Comparison of ENCODE assay signal across 9 cellular contexts in the genomic region with DNA sequence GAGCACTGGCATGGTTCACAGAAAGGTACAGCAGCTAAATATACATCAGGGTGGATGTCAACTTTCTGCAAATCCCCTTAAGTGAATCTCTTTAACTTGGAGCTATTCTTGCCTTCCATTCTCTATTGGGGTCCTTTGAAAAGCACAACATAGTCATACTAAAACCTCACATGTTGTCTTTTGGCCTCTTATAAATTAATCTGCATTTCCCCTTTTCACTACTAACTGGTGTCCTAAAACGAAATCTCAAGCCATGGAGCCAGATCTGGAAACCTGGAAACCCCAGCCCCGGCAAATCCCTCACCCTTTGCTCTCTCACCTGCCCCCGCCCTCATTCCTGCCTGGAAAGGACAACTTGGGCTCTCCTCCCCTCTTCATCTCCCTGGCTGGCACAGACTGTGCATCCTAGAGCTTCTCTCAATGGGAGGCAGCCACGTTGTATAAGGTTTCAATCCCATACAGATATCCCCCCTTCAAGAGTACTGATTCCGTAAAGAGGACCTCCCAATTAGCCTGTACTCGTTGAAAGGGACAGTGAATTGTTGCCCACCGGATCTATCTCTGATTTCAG. TPM values are rescaled to one million over a fixed set of nuclear protein-coding genes. Genes with fewer than 3 reads are reported as not detected.
DNase-seq lines count a peak whose midpoint lies in the region; ATAC-seq and TF ChIP-seq lines count a peak whose summit lies in the region.
"Had no signal": no experiment of that assay in that cellular context is flagged by ENCODE, and none has a peak within 500 bp of the region (broad histone marks: within the 10 kb centered on the region; RNA-seq: fewer than 3 reads in every experiment).

No MANE protein-coding gene starts in this region.

- TF ChIP-seq CTCF in glutamatergic neuron (IDR thresholded peaks at IDR 0.05; ENCODE audit: partially characterized antibody, unreplicated experiment) (no peak), type B pancreatic cell (conservative IDR thresholded peaks at IDR 0.05) (no peak)

- no peak overlapping the region for H3K9ac ChIP-seq in endocrine pancreas (ENCODE audit: control insufficient read depth, insufficient read depth, low read length)

- H3K4me1 Mint-ChIP-seq in CD4-positive, CD25-positive, alpha-beta regulatory T cell: peaks cover 6 to 44% (median 19%) of the 10 kb centered on the region in 4 donors
- peaks cover 42% of the 10 kb centered on the region for H3K4me1 Mint-ChIP-seq in glutamatergic neuron (ENCODE audit: low read depth, unreplicated experiment)
- H3K4me1 Mint-ChIP-seq in type B pancreatic cell (ENCODE audit: unreplicated experiment): peaks cover 18% of the 10 kb centered on the region
- peaks cover 15% of the 10 kb centered on the region for H3K4me1 Mint-ChIP-seq in activated CD8-positive, alpha-beta T cell treated with anti-CD3 and anti-CD28 coated beads, Interleukin-2, amount 10 ng/mL, durations not matched to agents 7 days and 5 days (ENCODE audit: low read depth)

- no peak for DNase-seq in CD4-positive, CD25-positive, alpha-beta regulatory T cell
- peak; percentile 27 for DNase-seq in M059J (ENCODE audit: low read depth)
- no peak for DNase-seq in glutamatergic neuron
- no peak for DNase-seq in type B pancreatic cell (ENCODE audit: extremely low spot score, unreplicated experiment)
- no peak for DNase-seq in activated CD8-positive, alpha-beta T cell treated with anti-CD3 and anti-CD28 coated beads, Interleukin-2, amount 10 ng/mL, durations not matched to agents 7 days and 5 days

- ATAC-seq in CD4-positive, CD25-positive, alpha-beta regulatory T cell (ENCODE audit: low read depth in 2 of 2): no peak
- ATAC-seq in GM18909 (IDR thresholded peaks at IDR 0.05; ENCODE audit: poor library complexity, unreplicated experiment): no peak
- ATAC-seq in activated CD8-positive, alpha-beta T cell treated with anti-CD3 and anti-CD28 coated beads, Interleukin-2, amount 10 ng/mL, durations not matched to agents 7 days and 5 days: no peak

- H3K36me3 ChIP-seq in CD4-positive, CD25-positive, alpha-beta regulatory T cell (ENCODE audit: control insufficient read depth, insufficient read depth, low read length): peaks cover 26% of the 10 kb centered on the region
- H3K36me3 ChIP-seq in endocrine pancreas (ENCODE audit: control insufficient read depth, insufficient read depth, low read length): no peaks in the 10 kb centered on the region
- no peaks in the 10 kb centered on the region for H3K36me3 ChIP-seq in neuron (ENCODE audit: insufficient read depth, low read length)

- no peaks in the 10 kb centered on the region for H3K27me3 ChIP-seq in CD4-positive, CD25-positive, alpha-beta regulatory T cell (ENCODE audit: control insufficient read depth, insufficient read depth, low read length)
- H3K27me3 ChIP-seq in endocrine pancreas (ENCODE audit: control insufficient read depth, insufficient read depth, low read length) (no peaks in the 10 kb centered on the region), neuron (ENCODE audit: insufficient read depth, low read length) (peaks cover 26% of the 10 kb centered on the region)

- H3K9me3 Mint-ChIP-seq in CD4-positive, CD25-positive, alpha-beta regulatory T cell: no peaks in the 10 kb centered on the region
- H3K9me3 Mint-ChIP-seq in glutamatergic neuron (ENCODE audit: unreplicated experiment) (peaks cover 6% of the 10 kb centered on the region), type B pancreatic cell (no peaks in the 10 kb centered on the region)
- peaks cover 10% of the 10 kb centered on the region for H3K9me3 Mint-ChIP-seq in activated CD8-positive, alpha-beta T cell treated with anti-CD3 and anti-CD28 coated beads, Interleukin-2, amount 10 ng/mL, durations not matched to agents 7 days and 5 days (ENCODE audit: insufficient read depth)
- H3K9me3 Mint-ChIP-seq: IgD-negative memory B cell had no signal

- peak overlapping the region; percentile 99 for H3K27ac ChIP-seq in CD4-positive, CD25-positive, alpha-beta regulatory T cell (ENCODE audit: insufficient read depth, low read length, poor library complexity, severe bottlenecking)

- H3K4me1 ChIP-seq in CD4-positive, CD25-positive, alpha-beta regulatory T cell (ENCODE audit: control insufficient read depth, insufficient read depth, low read length, poor library complexity, severe bottlenecking): peaks cover 64% of the 10 kb centered on the region
- H3K4me1 ChIP-seq in endocrine pancreas (ENCODE audit: control insufficient read depth, insufficient read depth, low read length): no peaks in the 10 kb centered on the region
- peaks cover 3% of the 10 kb centered on the region for H3K4me1 ChIP-seq in neuron (ENCODE audit: insufficient read depth, low read length)

- CTCF ChIA-PET in activated CD8-positive, alpha-beta T cell treated with anti-CD3 and anti-CD28 coated beads, Interleukin-2, amount 10 ng/mL, durations not matched to agents 7 days and 5 days (lab: Charles Lee): interaction anchor here (0.6 to 5.6 kb wide), 25 partner anchors 11 to 715 kb away, joined by 3 to 56 read pairs (median 7); no protein-coding TSS in a partner anchor

- no peak overlapping the region for H3K4me3 Mint-ChIP-seq in CD4-positive, CD25-positive, alpha-beta regulatory T cell
- H3K4me3 Mint-ChIP-seq in glutamatergic neuron (ENCODE audit: unreplicated experiment): no peak overlapping the region
- H3K4me3 Mint-ChIP-seq in type B pancreatic cell: no peak overlapping the region
- no peak overlapping the region for H3K4me3 Mint-ChIP-seq in activated CD8-positive, alpha-beta T cell treated with anti-CD3 and anti-CD28 coated beads, Interleukin-2, amount 10 ng/mL, durations not matched to agents 7 days and 5 days

- POLR2A ChIA-PET in activated CD8-positive, alpha-beta T cell treated with anti-CD3 and anti-CD28 coated beads, Interleukin-2, amount 10 ng/mL, durations not matched to agents 7 days and 5 days (lab: Charles Lee): interaction anchor here (0.9 to 7.5 kb wide), 14 partner anchors 11 to 263 kb away, joined by 3 to 268 read pairs (median 14); no protein-coding TSS in a partner anchor

- H2AFZ ChIP-seq in neuron (ENCODE audit: low read depth, low read length): peak overlapping the region; percentile 60

- H3K4me3 ChIP-seq in CD4-positive, CD25-positive, alpha-beta regulatory T cell (ENCODE audit: low read depth, low read length): peak overlapping the region; percentile 100
- H3K4me3 ChIP-seq in endocrine pancreas (ENCODE audit: control insufficient read depth, insufficient read depth, low read length) (peak overlapping the region; percentile 73), neuron (ENCODE audit: low read length) (peak overlapping the region; percentile 73)

- no peaks in the 10 kb centered on the region for H3K27me3 Mint-ChIP-seq in CD4-positive, CD25-positive, alpha-beta regulatory T cell
- H3K27me3 Mint-ChIP-seq in glutamatergic neuron (ENCODE audit: unreplicated experiment): peaks cover 8% of the 10 kb centered on the region
- peaks cover 10% of the 10 kb centered on the region for H3K27me3 Mint-ChIP-seq in type B pancreatic cell
- H3K27me3 Mint-ChIP-seq in activated CD8-positive, alpha-beta T cell treated with anti-CD3 and anti-CD28 coated beads, Interleukin-2, amount 10 ng/mL, durations not matched to agents 7 days and 5 days (ENCODE audit: low read depth): no peaks in the 10 kb centered on the region
- H3K27me3 Mint-ChIP-seq: IgD-negative memory B cell had no signal

- H3K9me3 ChIP-seq in CD4-positive, CD25-positive, alpha-beta regulatory T cell (ENCODE audit: control insufficient read depth in 2 of 2, low read length in 2 of 2): no peaks in the 10 kb centered on the region
- H3K9me3 ChIP-seq in endocrine pancreas (ENCODE audit: control insufficient read depth, low read length): no peaks in the 10 kb centered on the region
- no peaks in the 10 kb centered on the region for H3K9me3 ChIP-seq in neuron (ENCODE audit: low read length)

- H3K27ac Mint-ChIP-seq in CD4-positive, CD25-positive, alpha-beta regulatory T cell: no peak overlapping the region
- no peak overlapping the region for H3K27ac Mint-ChIP-seq in glutamatergic neuron (ENCODE audit: unreplicated experiment)
- H3K27ac Mint-ChIP-seq in type B pancreatic cell: no peak overlapping the region
- H3K27ac Mint-ChIP-seq in activated CD8-positive, alpha-beta T cell treated with anti-CD3 and anti-CD28 coated beads, Interleukin-2, amount 10 ng/mL, durations not matched to agents 7 days and 5 days: no peak overlapping the region

- H3K36me3 Mint-ChIP-seq in CD4-positive, CD25-positive, alpha-beta regulatory T cell: peaks cover 36% of the 10 kb centered on the region
- H3K36me3 Mint-ChIP-seq in glutamatergic neuron (ENCODE audit: unreplicated experiment): peaks cover 14% of the 10 kb centered on the region
- peaks cover 24% of the 10 kb centered on the region for H3K36me3 Mint-ChIP-seq in type B pancreatic cell
- H3K36me3 Mint-ChIP-seq in activated CD8-positive, alpha-beta T cell treated with anti-CD3 and anti-CD28 coated beads, Interleukin-2, amount 10 ng/mL, durations not matched to agents 7 days and 5 days (ENCODE audit: low read depth): no peaks in the 10 kb centered on the region

RNA-seq across cellular contexts. Expression of a gene that starts 1.5 kb away (rescaled TPM):
- 251 TPM for total RNA-seq in CD4-positive, CD25-positive, alpha-beta regulatory T cell
- 10 to 100 TPM; 30.7 to 42.4 (median 36.1) TPM for polyA plus RNA-seq in CD4-positive, CD25-positive, alpha-beta regulatory T cell
- 44.3 and 51.8 TPM in 2 replicates for total RNA-seq in M059J (2014; rRNA removed; shearing (Covaris generic))
- 21.5 TPM for total RNA-seq in glutamatergic neuron (ENCODE audit: unreplicated experiment)
- total RNA-seq in type B pancreatic cell (ENCODE audit: low replicate concordance): 19.6 and 29.4 TPM in 2 replicates
- total RNA-seq in activated CD8-positive, alpha-beta T cell treated with anti-CD3 and anti-CD28 coated beads, Interleukin-2, amount 10 ng/mL, durations not matched to agents 7 days and 5 days: 10 to 100 TPM; 12.1 to 13.0 TPM
